In genomic region chr22:39242809-39243442, GRCh38 we compare ENCODE assay signal across 8 cellular contexts. TPM values are rescaled to one million over a fixed set of nuclear protein-coding genes. Genes with fewer than 3 reads are reported as not detected.
A peak's percentile ranks its signal among the peaks of the same experiment; 100 is the strongest.
DNase-seq lines count a peak whose midpoint lies in the region; ATAC-seq, FAIRE-seq and TF ChIP-seq lines count a peak whose summit lies in the region.

No MANE protein-coding gene starts in this region.

- H3K4me3 Mint-ChIP-seq in CD8-positive, alpha-beta memory T cell: peak overlapping the region; percentile 91 to 98 (median 94)

- in situ Hi-C loops in K562 (cut with MboI): no loop called here

- H3K27me3 Mint-ChIP-seq in CD8-positive, alpha-beta memory T cell: peaks cover 0 to 3% of the 10 kb centered on the region in 2 donors

- H3K27me3 ChIP-seq in CD8-positive, alpha-beta memory T cell (ENCODE audit: insufficient read depth, low read length, poor library complexity, severe bottlenecking): no peaks in the 10 kb centered on the region
- peaks cover 0 to 4% of the 10 kb centered on the region in 2 experiments; a peak in 2 of 5 replicates for H3K27me3 ChIP-seq in K562 (ENCODE audit: control insufficient read depth in 2 of 2, insufficient read depth in 2 of 2, low read length in 2 of 2)
- H3K27me3 ChIP-seq in liver (ENCODE audit: control insufficient read depth in 4 of 4, insufficient read depth in 4 of 4, low read length in 3 of 4): no peaks in the 10 kb centered on the region
- H3K27me3 ChIP-seq in tibial artery: peaks cover 0 to 60% of the 10 kb centered on the region in 2 donors

- H3K4me1 Mint-ChIP-seq in CD8-positive, alpha-beta memory T cell: peaks cover 53 to 72% (median 56%) of the 10 kb centered on the region in 3 donors

- peaks cover 0 to 13% (median 0%) of the 10 kb centered on the region in 3 donors for H3K36me3 Mint-ChIP-seq in CD8-positive, alpha-beta memory T cell

- H3K9ac ChIP-seq in K562 (ENCODE audit: insufficient read depth in 1 of 2, low read depth in 2 of 2, low read length in 2 of 2) (peak overlapping the region in 1 of 2 experiments; percentile 84; a peak in 2 of 4 replicates), liver (ENCODE audit: low read depth in 1 of 2, low read length in 2 of 2) (peak overlapping the region; percentile 12 to 65)

- CTCF ChIA-PET in CD8-positive, alpha-beta memory T cell (lab: Charles Lee): interaction anchor here (0.9 to 9.0 kb wide), 6 partner anchors 19 to 74 kb away, joined by 3 to 65 read pairs (median 4); no protein-coding TSS in a partner anchor
- CTCF ChIA-PET in K562 (lab: Yijun Ruan, JAX; ENCODE audit: low intra/inter-chr PET ratio): no interaction called here

- POLR2A ChIA-PET in CD8-positive, alpha-beta memory T cell (lab: Charles Lee): interaction anchor here (0.6 to 3.0 kb wide), 9 partner anchors 11 to 1535 kb away, joined by 3 to 15 read pairs (median 3); partner anchors contain the start of genes CBX7 and RPL3
- POLR2A ChIA-PET in K562 (lab: Yijun Ruan, JAX): no interaction called here

- ATAC-seq in K562: peak; percentile 15; the same call in 1 of the 3 replicates
- no peak for ATAC-seq in HG03565 (IDR thresholded peaks at IDR 0.05; ENCODE audit: unreplicated experiment)

- H3K9me1 ChIP-seq in K562 (ENCODE audit: control insufficient read depth, insufficient read depth, low read length): no peaks in the 10 kb centered on the region

- H3K9me3 Mint-ChIP-seq in CD8-positive, alpha-beta memory T cell: peaks cover 0 to 1% (median 0%) of the 10 kb centered on the region in 5 donors

- H3K36me3 ChIP-seq in CD8-positive, alpha-beta memory T cell (ENCODE audit: insufficient read depth, low read length): no peaks in the 10 kb centered on the region
- no peaks in the 10 kb centered on the region for H3K36me3 ChIP-seq in K562 (ENCODE audit: control insufficient read depth, insufficient read depth, low read length)
- H3K36me3 ChIP-seq in liver (ENCODE audit: control insufficient read depth in 4 of 4, insufficient read depth in 3 of 4, low read depth in 1 of 4, low read length in 3 of 4): no peaks in the 10 kb centered on the region
- H3K36me3 ChIP-seq in tibial artery: no peaks in the 10 kb centered on the region

- no TSS peak for BruUV-seq in K562 (replicated peaks; lab: Mats Ljungman, UMichigan)

- TF ChIP-seq POLR2A in K562 (conservative IDR thresholded peaks at IDR 0.05): no peak

- WGBS in K562 (ENCODE audit: insufficient coverage, low coverage, missing lambda C conversion rate): 3% methylated on average over 6 of the region's 52 CpGs
- under 1% methylated on average over 52 of the region's 52 CpGs for WGBS in liver

- H4K20me1 ChIP-seq in K562 (replicated peaks; ENCODE audit: control insufficient read depth, insufficient read depth, low read length): no peaks in the 10 kb centered on the region; the same call in 1 of the 2 replicates

- TF ChIP-seq RAD21 in K562 (CRISPR knock-in tag; conservative IDR thresholded peaks at IDR 0.05 in 1 of 2, IDR thresholded peaks at IDR 0.05 in 1 of 2) (no peak), liver (IDR thresholded peaks at IDR 0.05) (no peak)

- TF ChIP-seq CTCF in K562 (IDR thresholded peaks at IDR 0.05 in 2 of 3, conservative IDR thresholded peaks at IDR 0.05 in 1 of 3; ENCODE audit: insufficient read depth in 2 of 3, low read depth in 1 of 3, low read length in 3 of 3): no peak
- TF ChIP-seq CTCF in liver (IDR thresholded peaks at IDR 0.05; ENCODE audit: low read depth, low read length, missing input control): no peak
- TF ChIP-seq CTCF in tibial artery (IDR thresholded peaks at IDR 0.05): no peak
- TF ChIP-seq CTCF in GM20000 (IDR thresholded peaks at IDR 0.05; ENCODE audit: extremely low read depth, missing control alignments): no peak

- H3K4me1 ChIP-seq in CD8-positive, alpha-beta memory T cell (ENCODE audit: insufficient read depth, low read length): peaks cover 45% of the 10 kb centered on the region
- H3K4me1 ChIP-seq in K562 (replicated peaks in 1 of 2; ENCODE audit: control insufficient read depth in 2 of 2, insufficient read depth in 2 of 2, low read length in 2 of 2): peaks cover 22 to 61% of the 10 kb centered on the region in 2 experiments; a peak in 4 of 5 replicates
- H3K4me1 ChIP-seq in liver (ENCODE audit: control insufficient read depth in 4 of 4, insufficient read depth in 4 of 4, low read length in 3 of 4): peaks cover 12 to 58% (median 36%) of the 10 kb centered on the region in 4 donors
- peaks cover 0 to 58% (median 32%) of the 10 kb centered on the region in 4 donors for H3K4me1 ChIP-seq in tibial artery

- peak overlapping the region; percentile 71 for H3K4me3 ChIP-seq in CD8-positive, alpha-beta memory T cell (ENCODE audit: low read length)
- H3K4me3 ChIP-seq in K562: peak overlapping the region; percentile 31
- peak overlapping the region; percentile 38 to 58 (median 45) for H3K4me3 ChIP-seq in liver (ENCODE audit: low read depth in 1 of 3, low read length in 3 of 3)
- H3K4me3 ChIP-seq in tibial artery: peak overlapping the region; percentile 44 to 48

- H3K27ac ChIP-seq in CD8-positive, alpha-beta memory T cell (ENCODE audit: low read depth, low read length): peak overlapping the region; percentile 57
- H3K27ac ChIP-seq in K562 (ENCODE audit: extremely low read depth, low read depth, low read length): no peak overlapping the region
- peak overlapping the region; percentile 78 to 87 for H3K27ac ChIP-seq in liver (ENCODE audit: low read depth in 1 of 2, low read length in 2 of 2)
- peak overlapping the region; percentile 33 to 38 for H3K27ac ChIP-seq in tibial artery

- H3K9me3 ChIP-seq in CD8-positive, alpha-beta memory T cell (ENCODE audit: low read length): no peaks in the 10 kb centered on the region
- H3K9me3 ChIP-seq in K562 (replicated peaks; ENCODE audit: control insufficient read depth, insufficient read depth, low read depth, low read length) (no peaks in the 10 kb centered on the region), liver (ENCODE audit: control insufficient read depth in 4 of 4, low read length in 3 of 4) (no peaks in the 10 kb centered on the region), tibial artery (no peaks in the 10 kb centered on the region)

- TF ChIP-seq EP300 in K562 (IDR thresholded peaks at IDR 0.05; ENCODE audit: low read length): no peak

- peak overlapping the region; percentile 80 to 95 (median 91) for H3K27ac Mint-ChIP-seq in CD8-positive, alpha-beta memory T cell

- FAIRE-seq in K562 (lab: Jason Lieb, UNC): no peak

- no peaks in the 10 kb centered on the region; the same call in 2 of the 3 replicates for H3K79me2 ChIP-seq in K562 (ENCODE audit: control insufficient read depth, insufficient read depth, low read length)

- peak in 4 of 5 donors; percentile 39 to 69 (median 52) for DNase-seq in CD8-positive, alpha-beta memory T cell
- DNase-seq in NCI-H510A (lab: John Stamatoyannopoulos, UW) (peak; percentile 16), K562 (ENCODE audit: extremely low read depth in 1 of 4, low spot score in 3 of 4) (peak in 2 of 4 experiments; percentile 51 to 54), tibial artery (no peak), GM20000 (ENCODE audit: low spot score) (no peak), globus pallidus (ENCODE audit: low spot score) (no peak)

- peak overlapping the region; percentile 63 for H3K4me2 ChIP-seq in K562 (ENCODE audit: insufficient read depth, low read length)

- intact Hi-C loops in K562 (cut with micrococcal nuclease): loop anchor here (10.0 kb wide), 1 partner anchor 62 kb away; no protein-coding TSS in a partner anchor
- intact Hi-C loops in tibial artery (cut with DNase I; ENCODE audit: low total_unique reads): no loop called here

- H2AFZ ChIP-seq in K562 (ENCODE audit: low read depth, low read length): peak overlapping the region; percentile 74; the same call in 1 of the 2 replicates

TF ChIP-seq in K562, 482 proteins besides CTCF, POLR2A, EP300 and RAD21 (continues in another document):
- no peak for TF ChIP-seq IRF1 (CRISPR knock-in tag; IDR thresholded peaks at IDR 0.05; ENCODE audit: borderline replicate concordance)
- TF ChIP-seq THRAP3 (IDR thresholded peaks at IDR 0.05; ENCODE audit: borderline replicate concordance): no peak

TF ChIP-seq in liver, 16 proteins besides CTCF, POLR2A, EP300 and RAD21 (continues in another document):
- TF ChIP-seq ATF3 (IDR thresholded peaks at IDR 0.05) (no peak), GABPA (IDR thresholded peaks at IDR 0.05 in 1 of 2, conservative IDR thresholded peaks at IDR 0.05 in 1 of 2) (no peak), HNF4A (conservative IDR thresholded peaks at IDR 0.05) (no peak)

RNA-seq across cellular contexts. Expression of gene PDGFB, which starts 1.9 kb away (rescaled TPM):
- 1 to 10 TPM; 2.3 to 3.0 TPM for total RNA-seq in CD8-positive, alpha-beta memory T cell
- polyA plus RNA-seq in CD8-positive, alpha-beta memory T cell: 18.2 TPM
- total RNA-seq in K562 (2011; cell fraction: chromatin; rRNA removed; ENCODE audit: low replicate concordance): 4.7 and 16.7 TPM in 2 replicates
- total RNA-seq in K562 (2011; cell fraction: nucleolus; rRNA removed): 12.4 and 26.7 TPM in 2 replicates
- total RNA-seq in K562 (2011; cell fraction: nucleoplasm; rRNA removed): 8.9 and 13.1 TPM in 2 replicates
- 0.69 and 1.1 TPM in 2 replicates for total RNA-seq in K562 (2014; rRNA removed)
- 0.13 and 0.22 TPM in 2 replicates for total RNA-seq in K562 (2014; rRNA removed; fragmentation: Illumina TruSeq; extraction: Trizol)
- 0.11 TPM in 1 of 2 replicates, not detected in the other for total RNA-seq in K562 (2015; rRNA removed; fragmentation: Illumina TruSeq; extraction: Trizol)
- 1.2 and 1.4 TPM in 2 replicates for total RNA-seq in K562 (2021)
- 3.6 and 4.0 TPM in 2 replicates for polyA plus RNA-seq in K562 (2011; rRNA removed)
- 4.9 and 8.7 TPM in 2 replicates for polyA plus RNA-seq in K562 (2011; cell fraction: cytosol; rRNA removed)
- polyA plus RNA-seq in K562 (2011; cell fraction: nucleus; rRNA removed): 8.4 and 18.7 TPM in 2 replicates
- 0.32 and 1.7 TPM in 2 replicates for polyA plus RNA-seq in K562 (2012)
- polyA plus RNA-seq in K562 (2014; fragmentation: Illumina TruSeq; extraction: Trizol): 0.40 and 0.89 TPM in 2 replicates
- under 1 TPM; 0.07 to 0.15 TPM for polyA plus RNA-seq in K562 (2014; fragmentation: Nextera tagmentation; extraction: Ambion mirVana)
- 0.50 and 0.56 TPM in 2 replicates for polyA plus RNA-seq in K562 (2014; rRNA removed)
- 3.8 and 6.7 TPM in 2 replicates for polyA minus RNA-seq in K562 (2011; rRNA and poly(A)+ RNA removed)
- polyA minus RNA-seq in K562 (2011; cell fraction: cytosol; rRNA and poly(A)+ RNA removed): 7.7 and 8.4 TPM in 2 replicates
- 3.2 and 4.0 TPM in 2 replicates for polyA minus RNA-seq in K562 (2011; cell fraction: nucleus; rRNA and poly(A)+ RNA removed)
- 1 to 10 TPM in 1 of 2 donors, under 1 TPM in 1; 0.98 to 2.5 TPM for total RNA-seq in liver
- 1 to 10 TPM in 1 of 2 donors, under 1 TPM in 1; 0.25 to 4.5 TPM for polyA plus RNA-seq in liver

Comparison
In these comparisons a context has a peak if more than half of its experiments do, and no peak if none do; other contexts are left out.
1. DNase-seq: peak in CD8-positive, alpha-beta memory T cell (4 of 5) and NCI-H510A (single experiment); none in tibial artery (0 of 2), GM20000 (single experiment) and globus pallidus (single experiment).
2. Peak in every context shown above with its lines, with median percentiles within 50 percentile points of each other: H3K4me3 ChIP-seq.